15 cellular contexts compared by ENCODE assay signal in genomic region chr10:132195366-132196075, GRCh38. TPM values are rescaled to one million over a fixed set of nuclear protein-coding genes. Genes with fewer than 3 reads are reported as not detected.
DNase-seq lines count a peak whose midpoint lies in the region; ATAC-seq and TF ChIP-seq lines count a peak whose summit lies in the region.
"Had no signal": no experiment of that assay in that cellular context is flagged by ENCODE, and none has a peak within 500 bp of the region (broad histone marks: within the 10 kb centered on the region; RNA-seq: fewer than 3 reads in every experiment).

No MANE protein-coding gene starts in this region.

- H3K4me3 ChIP-seq in heart right ventricle, result no peak overlapping the region
- peak overlapping the region in 1 of 2 donors; percentile 9 for H3K4me3 ChIP-seq in neuronal stem cell (ENCODE audit: low read length in 2 of 2)
- H3K4me3 ChIP-seq in aorta (ENCODE audit: low read length in 2 of 2), result no peak overlapping the region
- H3K4me3 ChIP-seq: GM12878, GM23248 had no signal

- peak; percentile 19 for DNase-seq in left ventricle myocardium superior
- no peak for DNase-seq in heart right ventricle
- peak; percentile 75 for DNase-seq in chondrocyte (ENCODE audit: low spot score)
- no peak for DNase-seq in neuronal stem cell (ENCODE audit: low spot score)
- peak; percentile 36 to 45 for DNase-seq in aorta
- DNase-seq in SKM-1 (lab: John Stamatoyannopoulos, UW; ENCODE audit: unreplicated experiment), result no peak
- DNase-seq: C1 segment of cervical spinal cord; Calu3; CD4-positive, alpha-beta T cell; DMS 273 treated with DMSO at 0.1 percent for 48 hours; GM23248 had no signal

- H3K79me1 ChIP-seq in neuronal stem cell (ENCODE audit: low read depth, low read length), result peaks cover 7% of the 10 kb centered on the region

- H3K36me3 Mint-ChIP-seq in chondrocyte (ENCODE audit: low read depth), result peaks cover 13% of the 10 kb centered on the region

- WGBS in heart right ventricle, 2 donors, result 93 to 95% methylated on average over 13 of the region's 13 CpGs
- no CpG with 5 or more reads among the region's 13 CpGs for WGBS in neuronal stem cell (ENCODE audit: extremely low coverage in 2 of 2, insufficient read length in 2 of 2, insufficient replicate concordance in 1 of 2), 2 donors
- WGBS in aorta, 2 donors, result 89 to 90% methylated on average over 13 of the region's 13 CpGs

- H3K4me1 Mint-ChIP-seq in chondrocyte (ENCODE audit: low read depth), result peaks cover 3% of the 10 kb centered on the region
- H3K4me1 Mint-ChIP-seq: B cell had no signal

- H3K18ac ChIP-seq in neuronal stem cell (ENCODE audit: low read length), result no peak overlapping the region

- H3K36me3 ChIP-seq in heart right ventricle (peaks cover 0 to 15% (median 0%) of the 10 kb centered on the region in 9 donors), neuronal stem cell (replicated peaks in 1 of 2; ENCODE audit: control insufficient read depth in 2 of 2, insufficient read depth in 2 of 2, low read length in 2 of 2) (peaks cover 35 to 97% of the 10 kb centered on the region in 2 donors), aorta (ENCODE audit: control insufficient read depth in 1 of 2, insufficient read depth in 2 of 2, low read length in 1 of 2) (no peaks in the 10 kb centered on the region)

- H2AK5ac ChIP-seq in neuronal stem cell (ENCODE audit: low read depth, low read length), result no peak overlapping the region

- H3K27ac ChIP-seq in heart right ventricle (no peak overlapping the region), neuronal stem cell (replicated peaks; ENCODE audit: low read length) (no peak overlapping the region), aorta (ENCODE audit: low read depth in 1 of 2, low read length in 2 of 2) (no peak overlapping the region)
- H3K27ac ChIP-seq: GM23248 had no signal

- intact Hi-C loops in left ventricle myocardium superior (cut with micrococcal nuclease), result no loop called here
- intact Hi-C loops in heart right ventricle (cut with DNase I), result no loop called here
- intact Hi-C loops in aorta (cut with DNase I), result no loop called here

- H4K8ac ChIP-seq in neuronal stem cell (ENCODE audit: low read depth, low read length), result no peak overlapping the region

- no peak overlapping the region for H3K4me2 ChIP-seq in neuronal stem cell (ENCODE audit: insufficient read depth, low read length, poor library complexity, severe bottlenecking)

- H3K9ac ChIP-seq in neuronal stem cell (ENCODE audit: low read depth, low read length, poor library complexity), result peak overlapping the region; percentile 38
- H3K9ac ChIP-seq: GM23248 had no signal

- H4K91ac ChIP-seq in neuronal stem cell (ENCODE audit: low read depth, low read length, poor library complexity), result no peak overlapping the region

- H3K4me3 Mint-ChIP-seq in chondrocyte (ENCODE audit: unreplicated experiment), result no peak overlapping the region
- H3K4me3 Mint-ChIP-seq: B cell; CD4-positive, alpha-beta T cell had no signal

- no peaks in the 10 kb centered on the region for H3K27me3 Mint-ChIP-seq in chondrocyte (ENCODE audit: low read depth)
- H3K27me3 Mint-ChIP-seq: B cell had no signal

- H3K4ac ChIP-seq in neuronal stem cell (ENCODE audit: low read length), result no peak overlapping the region

- no peak overlapping the region for H2BK15ac ChIP-seq in neuronal stem cell (ENCODE audit: low read length)

- no peaks in the 10 kb centered on the region for H3K9me3 Mint-ChIP-seq in chondrocyte (ENCODE audit: low read depth)
- H3K9me3 Mint-ChIP-seq: CD4-positive, alpha-beta T cell had no signal

- no peak overlapping the region for H2BK12ac ChIP-seq in neuronal stem cell (ENCODE audit: low read length)

- H2AFZ ChIP-seq in neuronal stem cell (ENCODE audit: low read length), result no peak overlapping the region
- H2AFZ ChIP-seq: GM23248 had no signal

- H2BK5ac ChIP-seq in neuronal stem cell (ENCODE audit: low read length), result no peak overlapping the region

- H3K23ac ChIP-seq in neuronal stem cell (ENCODE audit: low read depth, low read length, poor library complexity), result no peak overlapping the region

- H3K27ac Mint-ChIP-seq in chondrocyte (ENCODE audit: unreplicated experiment), result no peak overlapping the region
- H3K27ac Mint-ChIP-seq: B cell; CD4-positive, alpha-beta T cell had no signal

- peaks cover 0 to 22% (median 16%) of the 10 kb centered on the region in 9 donors for H3K4me1 ChIP-seq in heart right ventricle
- no peaks in the 10 kb centered on the region for H3K4me1 ChIP-seq in neuronal stem cell (ENCODE audit: control insufficient read depth in 2 of 2, insufficient read depth in 1 of 2, low read depth in 1 of 2, low read length in 2 of 2)
- H3K4me1 ChIP-seq in aorta (ENCODE audit: control insufficient read depth in 1 of 2, insufficient read depth in 2 of 2, low read length in 2 of 2), result no peaks in the 10 kb centered on the region

- no peak overlapping the region for H2BK120ac ChIP-seq in neuronal stem cell (ENCODE audit: low read depth, low read length)

- no peak for TF ChIP-seq CTCF in heart right ventricle (IDR thresholded peaks at IDR 0.05)
- no peak for TF ChIP-seq CTCF in chondrocyte (IDR thresholded peaks at IDR 0.05)

- ATAC-seq in left ventricle myocardium superior, result no peak
- no peak for ATAC-seq in heart right ventricle
- no peak for ATAC-seq in aorta (ENCODE audit: low FRiP score)
- no peak for ATAC-seq in activated CD4-positive, CD25-positive, alpha-beta regulatory T cell treated with anti-CD3 and anti-CD28 coated beads, Interleukin-2, amount 50 U/mL, for 24 hours
- ATAC-seq: GM12878, HCT116 had no signal

- H3K27me3 ChIP-seq in heart right ventricle (no peaks in the 10 kb centered on the region), neuronal stem cell (ENCODE audit: control insufficient read depth in 3 of 3, insufficient read depth in 3 of 3, low read depth in 1 of 3, low read length in 3 of 3) (no peaks in the 10 kb centered on the region), aorta (ENCODE audit: control insufficient read depth in 1 of 2, insufficient read depth in 2 of 2, low read length in 1 of 2) (no peaks in the 10 kb centered on the region)

- H3K9me3 ChIP-seq in heart right ventricle (no peaks in the 10 kb centered on the region), neuronal stem cell (replicated peaks in 1 of 2; ENCODE audit: control insufficient read depth in 2 of 2, insufficient read depth in 1 of 2, low read depth in 1 of 2, low read length in 2 of 2) (no peaks in the 10 kb centered on the region), aorta (ENCODE audit: control insufficient read depth, low read length) (no peaks in the 10 kb centered on the region)

- H3K14ac ChIP-seq in neuronal stem cell (ENCODE audit: low read length), result no peak overlapping the region

RNA-seq across cellular contexts. Expression of gene DPYSL4, which starts 8.8 kb away (rescaled TPM):
- total RNA-seq in left ventricle myocardium superior (45.2 TPM), heart right ventricle (10 to 100 TPM in 9 of 10 donors, 1 to 10 TPM in 1; 9.4 to 78.9 (median 32.6) TPM), chondrocyte (19.9 to 37.6 TPM (median 35.2 TPM) in 3 replicates), aorta (1 to 10 TPM in 1 of 2 donors, under 1 TPM in 1; 0.84 to 1.4 TPM)
- polyA plus RNA-seq in heart right ventricle (10 to 100 TPM in 1 of 2 donors, 1 to 10 TPM in 1; 2.4 to 19.2 TPM), aorta (under 1 TPM in 1 of 2 donors, not detected in 1; 0.95 TPM)
- 27.1 TPM for polyA plus RNA-seq in neuronal stem cell (2013, experiment 1 of 2)
- 25.4 TPM for polyA plus RNA-seq in neuronal stem cell (2013, experiment 2 of 2)
- total RNA-seq: Calu3 had no signal

Comparison
In these comparisons a context has a peak if more than half of its experiments do, and no peak if none do; other contexts are left out.
1. DNase-seq: peak in left ventricle myocardium superior (single experiment), chondrocyte (single experiment) and aorta (2 of 2); none in heart right ventricle (0 of 2), neuronal stem cell (single experiment) and SKM-1 (single experiment).